ENCODE assay signal across 21 cellular contexts in genomic region chr1:48055854-48056253, GRCh38. TPM values are rescaled to one million over a fixed set of nuclear protein-coding genes. Genes with fewer than 3 reads are reported as not detected.
DNase-seq lines count a peak whose midpoint lies in the region; ATAC-seq and TF ChIP-seq lines count a peak whose summit lies in the region.
"Had no signal": no experiment of that assay in that cellular context is flagged by ENCODE, and none has a peak within 500 bp of the region (broad histone marks: within the 10 kb centered on the region; RNA-seq: fewer than 3 reads in every experiment).

No MANE protein-coding gene starts in this region.

- DNase-seq in DMS53 (lab: John Stamatoyannopoulos, UW) (peak; percentile 86), NCI-H2029 treated with DMSO at 0.1 percent for 48 hours (lab: John Stamatoyannopoulos, UW) (peak; percentile 95), WTC11 (ENCODE audit: low spot score) (peak; percentile 70), left kidney (ENCODE audit: low read depth, low spot score) (peak; percentile 74), NCI-H1694 treated with DMSO at 0.1 percent for 48 hours (lab: John Stamatoyannopoulos, UW) (no peak)
- DNase-seq: activated naive CD8-positive, alpha-beta T cell treated with anti-CD3 and anti-CD28 coated beads, Interleukin-2, amount 10 ng/mL, durations not matched to agents 7 days and 5 days; CD8-positive, alpha-beta T cell; GM23248; islet precursor cell; mesenchymal stem cell; natural killer cell; NCI-H1092 treated with DMSO at 0.1 percent for 48 hours; NCI-H524 treated with DMSO at 0.1 percent for 48 hours; stimulated activated naive B cell treated with anti-CD40 and anti-IgM and Interleukin-4, amounts not matched to agents 10 μg/mL and 1 μg/mL and 100 μg/mL, for 72 hours; thyroid gland had no signal

- ATAC-seq in WTC11 (peak; percentile 99), GM18520 (IDR thresholded peaks at IDR 0.05; ENCODE audit: unreplicated experiment) (no peak), GM21360 (IDR thresholded peaks at IDR 0.05; ENCODE audit: unreplicated experiment) (no peak)
- ATAC-seq: body of pancreas; CD8-positive, alpha-beta T cell; natural killer cell; Panc1; stimulated activated naive B cell treated with anti-CD40 and anti-IgM and Interleukin-4, amounts not matched to agents 10 μg/mL and 1 μg/mL and 100 μg/mL, for 72 hours had no signal

- CTCF ChIA-PET in WTC11 (lab: Charles Lee): interaction anchor here (0.6 to 2.5 kb wide), 12 partner anchors 16 to 623 kb away, joined by 3 to 28 read pairs (median 4); partner anchors contain the start of genes FOXD2 and TRABD2B

- H3K36me3 Mint-ChIP-seq in WTC11: no peaks in the 10 kb centered on the region
- H3K36me3 Mint-ChIP-seq: activated naive CD8-positive, alpha-beta T cell treated with anti-CD3 and anti-CD28 coated beads, Interleukin-2, amount 10 ng/mL, durations not matched to agents 7 days and 5 days; CD8-positive, alpha-beta T cell; natural killer cell; stimulated activated naive B cell treated with anti-CD40 and anti-IgM and Interleukin-4, amounts not matched to agents 10 μg/mL and 1 μg/mL and 100 μg/mL, for 72 hours had no signal

- H3K27ac Mint-ChIP-seq in WTC11: no peak overlapping the region
- H3K27ac Mint-ChIP-seq: activated naive CD8-positive, alpha-beta T cell treated with anti-CD3 and anti-CD28 coated beads, Interleukin-2, amount 10 ng/mL, durations not matched to agents 7 days and 5 days; CD8-positive, alpha-beta T cell; natural killer cell; stimulated activated naive B cell treated with anti-CD40 and anti-IgM and Interleukin-4, amounts not matched to agents 10 μg/mL and 1 μg/mL and 100 μg/mL, for 72 hours had no signal

- H3K4me3 Mint-ChIP-seq in WTC11: no peak overlapping the region; the same call in 1 of the 2 replicates
- H3K4me3 Mint-ChIP-seq: activated naive CD8-positive, alpha-beta T cell treated with anti-CD3 and anti-CD28 coated beads, Interleukin-2, amount 10 ng/mL, durations not matched to agents 7 days and 5 days; CD8-positive, alpha-beta T cell; natural killer cell; stimulated activated naive B cell treated with anti-CD40 and anti-IgM and Interleukin-4, amounts not matched to agents 10 μg/mL and 1 μg/mL and 100 μg/mL, for 72 hours had no signal

- POLR2A ChIA-PET in WTC11 (lab: Charles Lee): interaction anchor here (1.0 kb wide), 1 partner anchor 59 kb away, joined by 3 read pairs; the partner anchor contains the start of gene TRABD2B

- peaks cover 23% of the 10 kb centered on the region for H3K4me1 Mint-ChIP-seq in WTC11
- H3K4me1 Mint-ChIP-seq: activated naive CD8-positive, alpha-beta T cell treated with anti-CD3 and anti-CD28 coated beads, Interleukin-2, amount 10 ng/mL, durations not matched to agents 7 days and 5 days; natural killer cell; stimulated activated naive B cell treated with anti-CD40 and anti-IgM and Interleukin-4, amounts not matched to agents 10 μg/mL and 1 μg/mL and 100 μg/mL, for 72 hours had no signal

- peaks cover 61% of the 10 kb centered on the region for H3K27me3 Mint-ChIP-seq in WTC11 (ENCODE audit: low read depth)

- no peak for TF ChIP-seq CTCF in WTC11 (IDR thresholded peaks at IDR 0.05)

- H3K9me3 Mint-ChIP-seq in WTC11: no peaks in the 10 kb centered on the region
- H3K9me3 Mint-ChIP-seq: activated naive CD8-positive, alpha-beta T cell treated with anti-CD3 and anti-CD28 coated beads, Interleukin-2, amount 10 ng/mL, durations not matched to agents 7 days and 5 days; CD8-positive, alpha-beta T cell; natural killer cell; stimulated activated naive B cell treated with anti-CD40 and anti-IgM and Interleukin-4, amounts not matched to agents 10 μg/mL and 1 μg/mL and 100 μg/mL, for 72 hours had no signal

TF ChIP-seq in WTC11, 78 proteins besides CTCF, POLR2A, EP300 and RAD21:
- peak; percentile 43; the same call in 1 of the 2 replicates for TF ChIP-seq MAX (CRISPR knock-in tag; IDR thresholded peaks at IDR 0.05)
- TF ChIP-seq FOXP4 (CRISPR knock-in tag; IDR thresholded peaks at IDR 0.05): no peak

RNA-seq across cellular contexts. Expression of gene TRABD2B, which starts 58.7 kb away (rescaled TPM):
- total RNA-seq in WTC11 (2021): 7.8 to 10.8 TPM (median 10.3 TPM) in 3 replicates
- total RNA-seq: activated naive CD8-positive, alpha-beta T cell treated with anti-CD3 and anti-CD28 coated beads, Interleukin-2, amount 10 ng/mL, durations not matched to agents 7 days and 5 days; CD8-positive, alpha-beta T cell; Daoy; GM23248; LHCN-M2; natural killer cell had no signal
